ENCODE assay signal across 21 cellular contexts in the genomic region with DNA sequence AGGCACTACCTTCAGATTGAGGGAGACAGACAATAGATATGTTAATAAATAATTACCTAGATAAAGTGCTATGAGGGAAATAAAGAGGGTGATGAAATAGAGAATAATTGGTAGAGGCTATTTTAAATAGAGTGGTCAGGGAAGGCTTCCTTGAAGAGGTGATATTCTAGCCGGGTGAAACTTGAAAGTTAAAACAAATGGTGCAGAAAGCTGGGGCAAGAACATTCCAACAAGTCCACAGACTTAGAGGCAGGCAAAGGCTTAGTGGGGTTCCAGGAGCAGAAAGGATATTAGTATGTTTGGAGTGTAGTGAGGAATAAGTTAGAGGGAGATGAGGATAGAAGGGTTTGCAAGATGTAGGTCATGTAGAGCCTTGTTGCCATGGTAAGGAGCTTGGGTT. TPM values are rescaled to one million over a fixed set of nuclear protein-coding genes. Genes with fewer than 3 reads are reported as not detected.
DNase-seq lines count a peak whose midpoint lies in the region; ATAC-seq, FAIRE-seq and TF ChIP-seq lines count a peak whose summit lies in the region.
"Had no signal": no experiment of that assay in that cellular context is flagged by ENCODE, and none has a peak within 500 bp of the region (broad histone marks: within the 10 kb centered on the region; RNA-seq: fewer than 3 reads in every experiment).

No MANE protein-coding gene starts in this region.

- intact Hi-C loops in A673 (cut with micrococcal nuclease; ENCODE audit: unreplicated experiment) = no loop called here
- intact Hi-C loops in K562 (cut with micrococcal nuclease) = no loop called here
- intact Hi-C loops in breast epithelium (cut with DNase I; ENCODE audit: low total_unique reads) = no loop called here

- no peak overlapping the region for H3K4me3 Mint-ChIP-seq in progenitor cell of endocrine pancreas (ENCODE audit: low read depth)
- H3K4me3 Mint-ChIP-seq: CD8-positive, alpha-beta T cell had no signal

- no peak overlapping the region for H3K9ac ChIP-seq in Karpas-422 (ENCODE audit: low read length)
- H3K9ac ChIP-seq in K562 (ENCODE audit: insufficient read depth in 1 of 2, low read depth in 2 of 2, low read length in 2 of 2) = no peak overlapping the region
- H3K9ac ChIP-seq: BLaER1 had no signal

- no peaks in the 10 kb centered on the region for H3K9me2 ChIP-seq in Karpas-422 (replicated peaks; ENCODE audit: insufficient read depth, low read length)

- CTCF ChIA-PET in A673 (lab: Charles Lee) = no interaction called here
- CTCF ChIA-PET in K562 (lab: Yijun Ruan, JAX; ENCODE audit: low intra/inter-chr PET ratio) = no interaction called here

- peaks cover 8% of the 10 kb centered on the region for H3K36me3 Mint-ChIP-seq in progenitor cell of endocrine pancreas (ENCODE audit: insufficient read depth)

- H3K9me3 ChIP-seq in A673 (ENCODE audit: low read depth, low read length, poor library complexity, severe bottlenecking) (no peaks in the 10 kb centered on the region), Karpas-422 (ENCODE audit: low read length) (no peaks in the 10 kb centered on the region), K562 (replicated peaks; ENCODE audit: control insufficient read depth, insufficient read depth, low read depth, low read length) (no peaks in the 10 kb centered on the region), breast epithelium (no peaks in the 10 kb centered on the region)
- H3K9me3 ChIP-seq: A549, HAP-1 had no signal

- H4K20me1 ChIP-seq in Karpas-422 (ENCODE audit: insufficient read depth, low read depth, low read length) = 0 out of 2 replicates have a peak, but pooled peaks cover 9% of the 10 kb centered on the region
- H4K20me1 ChIP-seq in K562 (replicated peaks; ENCODE audit: control insufficient read depth, insufficient read depth, low read length) = peaks cover 4% of the 10 kb centered on the region; the same call in 1 of the 2 replicates

- no peak for DNase-seq in A673 (ENCODE audit: low spot score)
- DNase-seq in Karpas-422 = peak; percentile 29
- DNase-seq in K562 (ENCODE audit: extremely low read depth in 1 of 4, low spot score in 3 of 4) = no peak
- no peak for DNase-seq in progenitor cell of endocrine pancreas (ENCODE audit: low spot score, unreplicated experiment)
- DNase-seq in breast epithelium (ENCODE audit: low spot score in 2 of 2) = no peak
- DNase-seq in NCI-H510A (lab: John Stamatoyannopoulos, UW) = no peak
- DNase-seq in NK-92 (lab: John Stamatoyannopoulos, UW; ENCODE audit: unreplicated experiment) = no peak
- DNase-seq: CD8-positive, alpha-beta T cell; COR-L47; DMS 273 treated with DMSO at 0.1 percent for 48 hours; DMS53; DND-41; EL had no signal

- 69% methylated on average over 1 of the region's 1 CpG for WGBS in K562 (ENCODE audit: insufficient coverage, low coverage, missing lambda C conversion rate)

- no peak for TF ChIP-seq POLR2A in K562 (conservative IDR thresholded peaks at IDR 0.05)
- TF ChIP-seq POLR2A in breast epithelium (IDR thresholded peaks at IDR 0.05) = no peak

- no peak for TF ChIP-seq RAD21 in K562 (CRISPR knock-in tag; conservative IDR thresholded peaks at IDR 0.05 in 1 of 2, IDR thresholded peaks at IDR 0.05 in 1 of 2)

- TF ChIP-seq CTCF in A673 (conservative IDR thresholded peaks at IDR 0.05; ENCODE audit: low read depth, low read length) = no peak
- no peak for TF ChIP-seq CTCF in K562 (IDR thresholded peaks at IDR 0.05 in 2 of 3, conservative IDR thresholded peaks at IDR 0.05 in 1 of 3; ENCODE audit: insufficient read depth in 2 of 3, low read depth in 1 of 3, low read length in 3 of 3)
- TF ChIP-seq CTCF in progenitor cell of endocrine pancreas (IDR thresholded peaks at IDR 0.05; ENCODE audit: unreplicated experiment) = no peak
- no peak for TF ChIP-seq CTCF in breast epithelium (IDR thresholded peaks at IDR 0.05)

- no peak for FAIRE-seq in K562 (lab: Jason Lieb, UNC)
- FAIRE-seq: A549, GM12891, GM18507, H1 had no signal

- no peaks in the 10 kb centered on the region for H3K36me3 ChIP-seq in A673 (ENCODE audit: insufficient read depth, low read length, poor library complexity, severe bottlenecking)
- H3K36me3 ChIP-seq in Karpas-422 (ENCODE audit: insufficient read depth, low read length) = peaks cover 9% of the 10 kb centered on the region; the same call in 1 of the 2 replicates
- H3K36me3 ChIP-seq in K562 (ENCODE audit: control insufficient read depth, insufficient read depth, low read length) = peaks cover 33% of the 10 kb centered on the region; the same call in 2 of the 3 replicates
- H3K36me3 ChIP-seq in breast epithelium = no peaks in the 10 kb centered on the region

- no peaks in the 10 kb centered on the region for H3K9me1 ChIP-seq in K562 (ENCODE audit: control insufficient read depth, insufficient read depth, low read length)

- in situ Hi-C loops in K562 (cut with MboI) = no loop called here

- H3K27ac ChIP-seq in A673 (ENCODE audit: low read depth, low read length, poor library complexity, severe bottlenecking) = peak overlapping the region; percentile 1
- H3K27ac ChIP-seq in Karpas-422 (ENCODE audit: low read length) = no peak overlapping the region
- no peak overlapping the region for H3K27ac ChIP-seq in K562 (ENCODE audit: extremely low read depth, low read depth, low read length)
- no peak overlapping the region for H3K27ac ChIP-seq in breast epithelium
- H3K27ac ChIP-seq: 22Rv1, A549, BLaER1, HL-60 had no signal

- H3K4me1 Mint-ChIP-seq in progenitor cell of endocrine pancreas (ENCODE audit: low read depth) = peaks cover 11% of the 10 kb centered on the region

- H3K4me1 ChIP-seq in A673 (ENCODE audit: insufficient read depth, low read length, poor library complexity, severe bottlenecking) (no peaks in the 10 kb centered on the region), Karpas-422 (ENCODE audit: low read length) (no peaks in the 10 kb centered on the region), K562 (replicated peaks in 1 of 2; ENCODE audit: control insufficient read depth in 2 of 2, insufficient read depth in 2 of 2, low read length in 2 of 2) (no peaks in the 10 kb centered on the region; a peak in 1 of 5 replicates), breast epithelium (no peaks in the 10 kb centered on the region)
- H3K4me1 ChIP-seq: BLaER1 had no signal

- no peak for TF ChIP-seq EP300 in K562 (IDR thresholded peaks at IDR 0.05; ENCODE audit: low read length)

- no peak overlapping the region for H3K4me3 ChIP-seq in A673 (ENCODE audit: low read depth, low read length, poor library complexity, severe bottlenecking)
- no peak overlapping the region for H3K4me3 ChIP-seq in Karpas-422 (ENCODE audit: low read length)
- no peak overlapping the region for H3K4me3 ChIP-seq in K562
- no peak overlapping the region for H3K4me3 ChIP-seq in breast epithelium
- H3K4me3 ChIP-seq: A549, BLaER1, HAP-1 had no signal

- peak; percentile 43; the same call in 2 of the 3 replicates for ATAC-seq in K562
- ATAC-seq: A549; CD8-positive, alpha-beta T cell had no signal

- H3K4me2 ChIP-seq in Karpas-422 (ENCODE audit: low read depth, low read length, poor library complexity, severe bottlenecking) (no peak overlapping the region), K562 (ENCODE audit: insufficient read depth, low read length) (no peak overlapping the region)
- H3K4me2 ChIP-seq: A549, BLaER1 had no signal

- H2AFZ ChIP-seq in Karpas-422 (ENCODE audit: low read length) (no peak overlapping the region), K562 (ENCODE audit: low read depth, low read length) (no peak overlapping the region)

- H3K9me3 Mint-ChIP-seq in progenitor cell of endocrine pancreas (ENCODE audit: low read depth) = no peaks in the 10 kb centered on the region
- H3K9me3 Mint-ChIP-seq: CD8-positive, alpha-beta T cell had no signal

- peak overlapping the region; percentile 25 for H3K27ac Mint-ChIP-seq in progenitor cell of endocrine pancreas
- H3K27ac Mint-ChIP-seq: CD8-positive, alpha-beta T cell had no signal

- H3K27me3 Mint-ChIP-seq in progenitor cell of endocrine pancreas = no peaks in the 10 kb centered on the region

- POLR2A ChIA-PET in A673 (lab: Charles Lee; ENCODE audit: low non-redundant PET) = no interaction called here
- POLR2A ChIA-PET in K562 (lab: Yijun Ruan, JAX) = interaction anchor here (0.7 to 2.6 kb wide), 4 partner anchors 9 to 24 kb away, joined by 3 to 12 read pairs (median 4); a partner anchor contains a TSS

- H3K79me2 ChIP-seq in Karpas-422 (ENCODE audit: low read length) (peaks cover 97% of the 10 kb centered on the region), K562 (ENCODE audit: control insufficient read depth, insufficient read depth, low read length) (peaks cover 87% of the 10 kb centered on the region)

- BruUV-seq in A673 (replicated peaks; lab: Mats Ljungman, UMichigan) = no TSS peak
- no TSS peak for BruUV-seq in K562 (replicated peaks; lab: Mats Ljungman, UMichigan)

- H3K27me3 ChIP-seq in A673 (replicated peaks; ENCODE audit: insufficient read depth, low read depth, low read length, poor library complexity) (no peaks in the 10 kb centered on the region), Karpas-422 (ENCODE audit: low read length) (no peaks in the 10 kb centered on the region), K562 (ENCODE audit: control insufficient read depth in 2 of 2, insufficient read depth in 2 of 2, low read length in 2 of 2) (no peaks in the 10 kb centered on the region), breast epithelium (no peaks in the 10 kb centered on the region)
- H3K27me3 ChIP-seq: BLaER1 had no signal

RNA-seq across cellular contexts. Expression of a gene that starts 10.1 kb away (rescaled TPM):
- 142 and 157 TPM in 2 replicates for total RNA-seq in A673 (2021)
- total RNA-seq in Karpas-422 (2014; rRNA removed; shearing (Covaris generic); ENCODE audit: low replicate concordance) = 61.8 and 87.2 TPM in 2 replicates
- 79.8 and 109 TPM in 2 replicates for total RNA-seq in K562 (2011; cell fraction: chromatin; rRNA removed; ENCODE audit: low replicate concordance)
- total RNA-seq in K562 (2011; cell fraction: nucleolus; rRNA removed) = 76.5 and 85.5 TPM in 2 replicates
- total RNA-seq in K562 (2011; cell fraction: nucleoplasm; rRNA removed) = 116 and 173 TPM in 2 replicates
- total RNA-seq in K562 (2014; rRNA removed) = 72.8 and 84.0 TPM in 2 replicates
- total RNA-seq in K562 (2014; rRNA removed; fragmentation: Illumina TruSeq; extraction: Trizol) = 108 and 112 TPM in 2 replicates
- 108 and 113 TPM in 2 replicates for total RNA-seq in K562 (2015; rRNA removed; fragmentation: Illumina TruSeq; extraction: Trizol)
- 65.9 and 71.0 TPM in 2 replicates for total RNA-seq in K562 (2021)
- 88.4 and 117 TPM in 2 replicates for polyA plus RNA-seq in K562 (2011; rRNA removed)
- polyA plus RNA-seq in K562 (2011; cell fraction: cytosol; rRNA removed) = 44.6 and 64.9 TPM in 2 replicates
- 21.6 and 25.0 TPM in 2 replicates for polyA plus RNA-seq in K562 (2011; cell fraction: nucleus; rRNA removed)
- 62.2 and 71.7 TPM in 2 replicates for polyA plus RNA-seq in K562 (2012)
- 95.2 and 108 TPM in 2 replicates for polyA plus RNA-seq in K562 (2014; fragmentation: Illumina TruSeq; extraction: Trizol)
- polyA plus RNA-seq in K562 (2014; fragmentation: Nextera tagmentation; extraction: Ambion mirVana) = 10 to 100 TPM; 48.1 to 59.6 TPM
- 65.0 and 75.2 TPM in 2 replicates for polyA plus RNA-seq in K562 (2014; rRNA removed)
- 96.3 and 102 TPM in 2 replicates for polyA minus RNA-seq in K562 (2011; rRNA and poly(A)+ RNA removed)
- 43.9 and 52.8 TPM in 2 replicates for polyA minus RNA-seq in K562 (2011; cell fraction: cytosol; rRNA and poly(A)+ RNA removed)
- 24.4 and 28.4 TPM in 2 replicates for polyA minus RNA-seq in K562 (2011; cell fraction: nucleus; rRNA and poly(A)+ RNA removed)
- 152 and 156 TPM in 2 replicates for total RNA-seq in progenitor cell of endocrine pancreas
- total RNA-seq in breast epithelium = 100 to 1,000 TPM in 1 of 3 donors, 10 to 100 TPM in 2; 23.2 to 103 (median 78.3) TPM

RNA-seq across cellular contexts. Expression of a gene that starts 22.8 kb away (rescaled TPM):
- total RNA-seq in A673 (2021) (29.6 and 35.9 TPM in 2 replicates), K562 (2014; rRNA removed) (36.7 and 42.2 TPM in 2 replicates), K562 (2014; rRNA removed; fragmentation: Illumina TruSeq; extraction: Trizol) (20.7 and 25.3 TPM in 2 replicates), K562 (2015; rRNA removed; fragmentation: Illumina TruSeq; extraction: Trizol) (17.0 and 18.3 TPM in 2 replicates), K562 (2021) (21.2 and 22.0 TPM in 2 replicates), progenitor cell of endocrine pancreas (30.7 TPM in 2 replicates), breast epithelium (10 to 100 TPM; 35.0 to 47.0 (median 42.6) TPM)
- 27.2 and 42.0 TPM in 2 replicates for total RNA-seq in Karpas-422 (2014; rRNA removed; shearing (Covaris generic); ENCODE audit: low replicate concordance)
- total RNA-seq in K562 (2011; cell fraction: chromatin; rRNA removed; ENCODE audit: low replicate concordance) = 46.4 and 104 TPM in 2 replicates
- 37.0 and 41.0 TPM in 2 replicates for total RNA-seq in K562 (2011; cell fraction: nucleolus; rRNA removed)
- 51.0 and 67.6 TPM in 2 replicates for total RNA-seq in K562 (2011; cell fraction: nucleoplasm; rRNA removed)
- polyA plus RNA-seq in K562 (2011; rRNA removed) (24.6 and 25.6 TPM in 2 replicates), K562 (2014; fragmentation: Illumina TruSeq; extraction: Trizol) (14.2 and 18.4 TPM in 2 replicates), K562 (2014; fragmentation: Nextera tagmentation; extraction: Ambion mirVana) (1 to 10 TPM; 5.5 to 10.0 TPM), K562 (2014; rRNA removed) (26.8 and 27.6 TPM in 2 replicates)
- 6.0 and 14.6 TPM in 2 replicates for polyA plus RNA-seq in K562 (2011; cell fraction: cytosol; rRNA removed)
- polyA plus RNA-seq in K562 (2011; cell fraction: nucleus; rRNA removed) = 18.8 and 24.4 TPM in 2 replicates
- 18.2 and 20.0 TPM in 2 replicates for polyA plus RNA-seq in K562 (2012)
- polyA minus RNA-seq in K562 (2011; rRNA and poly(A)+ RNA removed) = 42.0 and 47.1 TPM in 2 replicates
- 18.7 and 19.2 TPM in 2 replicates for polyA minus RNA-seq in K562 (2011; cell fraction: cytosol; rRNA and poly(A)+ RNA removed)
- polyA minus RNA-seq in K562 (2011; cell fraction: nucleus; rRNA and poly(A)+ RNA removed) = 33.8 and 49.0 TPM in 2 replicates
